In genomic region chr7:151864561-151864960, GRCh38 we compare ENCODE assay signal across 21 cellular contexts. TPM values are rescaled to one million over a fixed set of nuclear protein-coding genes. Genes with fewer than 3 reads are reported as not detected.
A peak's percentile ranks its signal among the peaks of the same experiment; 100 is the strongest.
DNase-seq lines count a peak whose midpoint lies in the region; ATAC-seq and TF ChIP-seq lines count a peak whose summit lies in the region.
"Had no signal": no experiment of that assay in that cellular context is flagged by ENCODE, and none has a peak within 500 bp of the region (broad histone marks: within the 10 kb centered on the region; RNA-seq: fewer than 3 reads in every experiment).

No MANE protein-coding gene starts in this region.

- 95 to 97% methylated on average over 6 of the region's 6 CpGs for WGBS in upper lobe of left lung, 2 donors

- H3K36me3 Mint-ChIP-seq in stimulated activated naive CD8-positive, alpha-beta T cell treated with anti-CD3 and anti-CD28 coated beads, Interleukin-15, Interleukin-2, amounts not matched to agents 100 ng/mL and 50 ng/mL, for 24 hours (ENCODE audit: low read depth), result no peaks in the 10 kb centered on the region
- H3K36me3 Mint-ChIP-seq in T-helper 17 cell (ENCODE audit: low read depth) (no peaks in the 10 kb centered on the region), naive B cell (no peaks in the 10 kb centered on the region)

- no peak for DNase-seq in stimulated activated naive CD8-positive, alpha-beta T cell treated with anti-CD3 and anti-CD28 coated beads, Interleukin-15, amount 100 ng/mL, for 72 hours
- DNase-seq in T-helper 17 cell, result no peak
- no peak for DNase-seq in naive B cell
- no peak for DNase-seq in upper lobe of left lung
- DNase-seq in NCI-H510A treated with DMSO at 0.1 percent for 48 hours (lab: John Stamatoyannopoulos, UW), result no peak
- DNase-seq: BE2C; CD4-positive, alpha-beta T cell; COR-L47; DMS79; H7; Karpas-422; NCI-H1417; NCI-H187; NCI-H2107; NCI-H446 treated with DMSO at 0.1 percent for 48 hours; NCI-H82; SW 1271 had no signal

- no peak overlapping the region for H3K27ac ChIP-seq in upper lobe of left lung
- H3K27ac ChIP-seq: A549, SK-N-MC had no signal

- no peaks in the 10 kb centered on the region for H3K27me3 ChIP-seq in upper lobe of left lung
- H3K27me3 ChIP-seq: BE2C had no signal

- no peaks in the 10 kb centered on the region for H3K9me3 Mint-ChIP-seq in stimulated activated naive CD8-positive, alpha-beta T cell treated with anti-CD3 and anti-CD28 coated beads, Interleukin-15, Interleukin-2, amounts not matched to agents 100 ng/mL and 50 ng/mL, for 24 hours
- no peaks in the 10 kb centered on the region for H3K9me3 Mint-ChIP-seq in stimulated activated naive CD8-positive, alpha-beta T cell treated with anti-CD3 and anti-CD28 coated beads, Interleukin-15, amount 100 ng/mL, for 72 hours
- no peaks in the 10 kb centered on the region for H3K9me3 Mint-ChIP-seq in naive B cell
- H3K9me3 Mint-ChIP-seq: CD4-positive, alpha-beta T cell had no signal

- no peak for TF ChIP-seq CTCF in upper lobe of left lung (IDR thresholded peaks at IDR 0.05)

- no peak for TF ChIP-seq EP300 in upper lobe of left lung (IDR thresholded peaks at IDR 0.05)

- no peaks in the 10 kb centered on the region for H3K27me3 Mint-ChIP-seq in stimulated activated naive CD8-positive, alpha-beta T cell treated with anti-CD3 and anti-CD28 coated beads, Interleukin-15, Interleukin-2, amounts not matched to agents 100 ng/mL and 50 ng/mL, for 24 hours
- no peaks in the 10 kb centered on the region for H3K27me3 Mint-ChIP-seq in stimulated activated naive CD8-positive, alpha-beta T cell treated with anti-CD3 and anti-CD28 coated beads, Interleukin-15, amount 100 ng/mL, for 72 hours
- H3K27me3 Mint-ChIP-seq in T-helper 17 cell, result no peaks in the 10 kb centered on the region
- no peaks in the 10 kb centered on the region for H3K27me3 Mint-ChIP-seq in naive B cell
- H3K27me3 Mint-ChIP-seq: CD4-positive, alpha-beta T cell had no signal

- peaks cover 16 to 33% (median 24%) of the 10 kb centered on the region in 4 donors for H3K4me1 ChIP-seq in upper lobe of left lung
- H3K4me1 ChIP-seq: A549 had no signal

- no peak for TF ChIP-seq POLR2A in upper lobe of left lung (IDR thresholded peaks at IDR 0.05)

- H3K9me3 ChIP-seq in T-helper 17 cell (ENCODE audit: control insufficient read depth, low read length, poor library complexity, severe bottlenecking) (no peaks in the 10 kb centered on the region), upper lobe of left lung (no peaks in the 10 kb centered on the region)
- H3K9me3 ChIP-seq: A549, BE2C had no signal

- no peak overlapping the region for H3K4me3 Mint-ChIP-seq in stimulated activated naive CD8-positive, alpha-beta T cell treated with anti-CD3 and anti-CD28 coated beads, Interleukin-15, Interleukin-2, amounts not matched to agents 100 ng/mL and 50 ng/mL, for 24 hours
- H3K4me3 Mint-ChIP-seq in stimulated activated naive CD8-positive, alpha-beta T cell treated with anti-CD3 and anti-CD28 coated beads, Interleukin-15, amount 100 ng/mL, for 72 hours, result no peak overlapping the region
- no peak overlapping the region for H3K4me3 Mint-ChIP-seq in T-helper 17 cell
- peak overlapping the region in 3 of 8 donors; percentile 45 to 55 (median 51) for H3K4me3 Mint-ChIP-seq in naive B cell
- H3K4me3 Mint-ChIP-seq: CD4-positive, alpha-beta T cell had no signal

- no peak for ATAC-seq in stimulated activated naive CD8-positive, alpha-beta T cell treated with anti-CD3 and anti-CD28 coated beads, Interleukin-15, amount 100 ng/mL, for 72 hours
- no peak for ATAC-seq in T-helper 17 cell
- ATAC-seq in naive B cell (ENCODE audit: low read depth in 2 of 2), result no peak
- ATAC-seq in upper lobe of left lung (ENCODE audit: low FRiP score in 2 of 2), result no peak
- ATAC-seq in GM21423 (IDR thresholded peaks at IDR 0.05; ENCODE audit: unreplicated experiment), result no peak

- H3K27ac Mint-ChIP-seq in stimulated activated naive CD8-positive, alpha-beta T cell treated with anti-CD3 and anti-CD28 coated beads, Interleukin-15, Interleukin-2, amounts not matched to agents 100 ng/mL and 50 ng/mL, for 24 hours, result peak overlapping the region; percentile 31
- H3K27ac Mint-ChIP-seq in stimulated activated naive CD8-positive, alpha-beta T cell treated with anti-CD3 and anti-CD28 coated beads, Interleukin-15, amount 100 ng/mL, for 72 hours, result no peak overlapping the region
- H3K27ac Mint-ChIP-seq in T-helper 17 cell (peak overlapping the region; percentile 81), naive B cell (peak overlapping the region in 5 of 6 donors; percentile 44 to 92 (median 86))
- H3K27ac Mint-ChIP-seq: CD4-positive, alpha-beta T cell had no signal

- H3K4me1 Mint-ChIP-seq in stimulated activated naive CD8-positive, alpha-beta T cell treated with anti-CD3 and anti-CD28 coated beads, Interleukin-15, Interleukin-2, amounts not matched to agents 100 ng/mL and 50 ng/mL, for 24 hours (ENCODE audit: low read depth), result no peaks in the 10 kb centered on the region
- H3K4me1 Mint-ChIP-seq in stimulated activated naive CD8-positive, alpha-beta T cell treated with anti-CD3 and anti-CD28 coated beads, Interleukin-15, amount 100 ng/mL, for 72 hours, result peaks cover 32% of the 10 kb centered on the region
- H3K4me1 Mint-ChIP-seq in T-helper 17 cell (peaks cover 29% of the 10 kb centered on the region), naive B cell (peaks cover 37 to 49% (median 47%) of the 10 kb centered on the region in 3 donors)

- peaks cover 0 to 2% (median 0%) of the 10 kb centered on the region in 4 donors for H3K36me3 ChIP-seq in upper lobe of left lung
- H3K36me3 ChIP-seq: BE2C had no signal

- H3K4me3 ChIP-seq in upper lobe of left lung, result no peak overlapping the region
- H3K4me3 ChIP-seq: A549, SK-N-MC had no signal

RNA-seq across cellular contexts. Expression of gene PRKAG2, which starts 12.4 kb away (rescaled TPM):
- total RNA-seq in T-helper 17 cell (10 to 100 TPM; 41.3 to 51.8 TPM), upper lobe of left lung (10 to 100 TPM; 20.6 to 68.1 (median 29.6) TPM)
- polyA plus RNA-seq in naive B cell (ENCODE audit: low read depth in 6 of 6), result 10 to 100 TPM; 16.2 to 25.4 (median 20.0) TPM

Comparison
In these comparisons a context has a peak if more than half of its experiments do, and no peak if none do; other contexts are left out.
1. H3K27ac Mint-ChIP-seq: peak in stimulated activated naive CD8-positive, alpha-beta T cell treated with anti-CD3 and anti-CD28 coated beads, Interleukin-15, Interleukin-2, amounts not matched to agents 100 ng/mL and 50 ng/mL, for 24 hours (single experiment), T-helper 17 cell (single experiment) and naive B cell (5 of 6); none in stimulated activated naive CD8-positive, alpha-beta T cell treated with anti-CD3 and anti-CD28 coated beads, Interleukin-15, amount 100 ng/mL, for 72 hours (0 of 2).